In genomic region chr3:197458179-197458707, GRCh38 we compare ENCODE assay signal across 8 cellular contexts.
A peak's percentile ranks its signal among the peaks of the same experiment; 100 is the strongest.
DNase-seq lines count a peak whose midpoint lies in the region; ATAC-seq and TF ChIP-seq lines count a peak whose summit lies in the region.

No MANE protein-coding gene starts in this region.

- no peak for TF ChIP-seq CTCF in natural killer cell (IDR thresholded peaks at IDR 0.05)

- H3K36me3 Mint-ChIP-seq in natural killer cell = no peaks in the 10 kb centered on the region

- DNase-seq in D341Med (ENCODE audit: low spot score) = peak; percentile 77
- peak; percentile 62 for DNase-seq in activated naive CD4-positive, alpha-beta T cell treated with anti-CD3 and anti-CD28 coated beads, Interleukin-2, amount 50 U/mL, for 16 hours
- DNase-seq in natural killer cell = no peak
- no peak for DNase-seq in superior temporal gyrus (ENCODE audit: extremely low spot score)
- no peak for DNase-seq in hippocampal formation (lab: John Stamatoyannopoulos, UW)
- DNase-seq in midbrain (lab: John Stamatoyannopoulos, UW) = no peak

- ATAC-seq in HG03354 (IDR thresholded peaks at IDR 0.05; ENCODE audit: poor library complexity, severe bottlenecking, unreplicated experiment) = peak; percentile 66
- ATAC-seq in natural killer cell = peak; percentile 42 to 67 (median 55)
- no peak for ATAC-seq in HG02840 (IDR thresholded peaks at IDR 0.05; ENCODE audit: low FRiP score, unreplicated experiment)

- peaks cover 23% of the 10 kb centered on the region in 2 donors for H3K4me1 Mint-ChIP-seq in natural killer cell

- intact Hi-C loops in natural killer cell (cut with micrococcal nuclease) = no loop called here

- H3K27ac Mint-ChIP-seq in natural killer cell = no peak overlapping the region

- H3K4me3 Mint-ChIP-seq in natural killer cell = peak overlapping the region; percentile 21

- no peaks in the 10 kb centered on the region for H3K9me3 Mint-ChIP-seq in natural killer cell

- peaks cover 5 to 8% of the 10 kb centered on the region in 2 donors for H3K27me3 Mint-ChIP-seq in natural killer cell (ENCODE audit: low read depth in 2 of 2)

Comparison
In these comparisons a context has a peak if more than half of its experiments do, and no peak if none do; other contexts are left out.
1. DNase-seq: peak in D341Med (single experiment) and activated naive CD4-positive, alpha-beta T cell treated with anti-CD3 and anti-CD28 coated beads, Interleukin-2, amount 50 U/mL, for 16 hours (single experiment); none in natural killer cell (single experiment), superior temporal gyrus (single experiment), hippocampal formation (0 of 2) and midbrain (single experiment).